1 cellular context compared by ENCODE assay signal in genomic region chr10:91420868-91421267, GRCh38.
TF ChIP-seq lines count a peak whose summit lies in the region.

No MANE protein-coding gene starts in this region.

TF ChIP-seq in GM12878, 131 proteins besides CTCF, POLR2A, EP300 and RAD21:
- TF ChIP-seq ATF2 (IDR thresholded peaks at IDR 0.05; ENCODE audit: low read length): no peak
- TF ChIP-seq RCOR1 (conservative IDR thresholded peaks at IDR 0.05; ENCODE audit: low read depth, low read length): no peak
